In the genomic region with DNA sequence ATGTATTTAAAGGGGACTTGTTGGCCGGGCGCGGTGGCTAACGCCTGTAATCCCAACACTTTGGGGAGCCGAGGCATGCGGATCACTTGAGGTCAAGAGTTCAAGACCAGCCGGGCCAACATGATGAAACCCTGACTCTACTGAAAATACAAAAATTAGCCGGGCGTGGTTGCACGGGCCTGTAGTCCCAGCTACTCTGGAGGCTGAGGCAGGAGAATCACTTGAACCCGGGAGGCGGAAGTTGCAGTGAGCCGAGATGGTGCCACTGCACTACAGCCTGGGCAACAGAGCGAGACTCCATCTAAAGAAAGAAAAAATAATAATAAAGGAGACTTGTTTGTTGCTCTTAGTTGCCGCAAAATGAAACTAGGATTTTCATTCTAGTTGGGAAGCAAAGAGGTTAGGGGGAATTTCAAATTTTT, we compare ENCODE assay signal across 8 cellular contexts. TPM values are rescaled to one million over a fixed set of nuclear protein-coding genes. Genes with fewer than 3 reads are reported as not detected.
DNase-seq lines count a peak whose midpoint lies in the region; ATAC-seq and TF ChIP-seq lines count a peak whose summit lies in the region.
"Not testable (repeated sequence)": the region's sequence is repeated elsewhere in the genome, so short reads cannot be mapped to it uniquely, and the experiment has no call there.

No MANE protein-coding gene starts in this region.

- not testable (repeated sequence) for H2BK120ac ChIP-seq in H9 (ENCODE audit: low read depth, low read length, poor library complexity, severe bottlenecking)

- not testable (repeated sequence) for H4K8ac ChIP-seq in H9 (replicated peaks; ENCODE audit: insufficient read length, low read depth, low read length)

- H3K27me3 Mint-ChIP-seq in H9 (ENCODE audit: low read depth); activated naive CD4-positive, alpha-beta T cell treated with anti-CD3 and anti-CD28 coated beads for 36 hours (ENCODE audit: low read depth); naive B cell: not testable (repeated sequence)

- H3K27ac ChIP-seq in 22Rv1 = peak overlapping the region; percentile 78
- H3K27ac ChIP-seq in H9 (ENCODE audit: insufficient read length, low read depth, low read length) = not testable (repeated sequence)
- peak overlapping the region; percentile 89 for H3K27ac ChIP-seq in SJCRH30
- peak overlapping the region; percentile 83 to 96 for H3K27ac ChIP-seq in coronary artery
- H3K27ac ChIP-seq in heart left ventricle = peak overlapping the region; percentile 86 to 98 (median 95)
- peak overlapping the region in 19 of 21 experiments; percentile 71 to 97 (median 90) for H3K27ac ChIP-seq in skin epidermis

- not testable (repeated sequence) for H3K14ac ChIP-seq in H9 (ENCODE audit: insufficient read depth, low read length)

- not testable (repeated sequence) for H3K36me3 ChIP-seq in SJCRH30, heart left ventricle

- H3K79me2 ChIP-seq in H9 (ENCODE audit: insufficient read depth, low read length) = peaks cover 10% of the 10 kb centered on the region; the same call in 1 of the 2 replicates

- not testable (repeated sequence) for H3K23me2 ChIP-seq in H9 (ENCODE audit: insufficient read length, low read depth, low read length, poor library complexity, severe bottlenecking)

- not testable (repeated sequence) for H3K4me1 ChIP-seq in H9 (ENCODE audit: insufficient read depth, low read length); SJCRH30
- peaks cover 0 to 37% (median 18%) of the 10 kb centered on the region in 12 donors for H3K4me1 ChIP-seq in heart left ventricle

- not testable (repeated sequence) for H3K9ac ChIP-seq in H9 (ENCODE audit: extremely low read depth, insufficient read length, low read length)

- not testable (repeated sequence) for H3K9me3 Mint-ChIP-seq in H9; activated naive CD4-positive, alpha-beta T cell treated with anti-CD3 and anti-CD28 coated beads for 36 hours; naive B cell

- H2AFZ ChIP-seq in H9 (ENCODE audit: low read length) = not testable (repeated sequence)

- H3K36me3 Mint-ChIP-seq in H9 (ENCODE audit: insufficient read depth in 1 of 3, low read depth in 3 of 3); activated naive CD4-positive, alpha-beta T cell treated with anti-CD3 and anti-CD28 coated beads for 36 hours (ENCODE audit: low read depth); naive B cell: not testable (repeated sequence)

- intact Hi-C loops in activated naive CD4-positive, alpha-beta T cell treated with anti-CD3 and anti-CD28 coated beads for 36 hours (cut with micrococcal nuclease) = loop anchor here (1.0 to 10.0 kb wide), 3 partner anchors 172 to 917 kb away; a partner anchor contains a TSS
- intact Hi-C loops in heart left ventricle (cut with DNase I) = loop anchor here in 7 of 10 donors (2.0 to 10.0 kb wide), 9 partner anchors 21 to 167 kb away; a partner anchor contains a TSS

- H3K56ac ChIP-seq in H9 (ENCODE audit: insufficient read length, low read depth, low read length) = peak overlapping the region; percentile 39

- not testable (repeated sequence) for H3K4ac ChIP-seq in H9 (ENCODE audit: low read depth, low read length)

- not testable (repeated sequence) for DNase-seq in H9; SJCRH30; activated naive CD4-positive, alpha-beta T cell treated with anti-CD3 and anti-CD28 coated beads for 36 hours; coronary artery (ENCODE audit: low spot score); heart left ventricle; naive B cell

- not testable (repeated sequence) for H2AK5ac ChIP-seq in H9 (ENCODE audit: insufficient read length, low read length)

- CTCF ChIA-PET in activated naive CD4-positive, alpha-beta T cell treated with anti-CD3 and anti-CD28 coated beads for 36 hours (lab: Charles Lee) = interaction anchor here (1.1 to 1.2 kb wide), 2 partner anchors 21 to 44 kb away, joined by 4 to 5 read pairs; no protein-coding TSS in a partner anchor

- not testable (repeated sequence) for H3K27ac Mint-ChIP-seq in H9
- H3K27ac Mint-ChIP-seq in activated naive CD4-positive, alpha-beta T cell treated with anti-CD3 and anti-CD28 coated beads for 36 hours = peak overlapping the region; percentile 93
- peak overlapping the region; percentile 97 to 100 (median 99) for H3K27ac Mint-ChIP-seq in naive B cell

- H3K4me3 ChIP-seq in SJCRH30 (peak overlapping the region; percentile 87), coronary artery (peak overlapping the region; percentile 98), heart left ventricle (peak overlapping the region; percentile 65 to 99 (median 84)), skin epidermis (peak overlapping the region; percentile 51 to 91 (median 85))

- H3K23ac ChIP-seq in H9 (ENCODE audit: insufficient read length, low read depth, low read length) = not testable (repeated sequence)

- H2BK5ac ChIP-seq in H9 (ENCODE audit: insufficient read length, low read length) = not testable (repeated sequence)

- H2BK12ac ChIP-seq in H9 (ENCODE audit: insufficient read length, low read depth, low read length) = not testable (repeated sequence)

- H4K5ac ChIP-seq in H9 (ENCODE audit: insufficient read length, low read depth, low read length) = not testable (repeated sequence)

- H3K4me1 Mint-ChIP-seq in H9 = peaks cover 12 to 16% of the 10 kb centered on the region in 2 experiments
- peaks cover 36% of the 10 kb centered on the region for H3K4me1 Mint-ChIP-seq in activated naive CD4-positive, alpha-beta T cell treated with anti-CD3 and anti-CD28 coated beads for 36 hours (ENCODE audit: low read depth)
- H3K4me1 Mint-ChIP-seq in naive B cell = peaks cover 68 to 86% (median 85%) of the 10 kb centered on the region in 3 donors

- not testable (repeated sequence) for H3K79me1 ChIP-seq in H9 (ENCODE audit: insufficient read depth, low read depth, low read length, poor library complexity, severe bottlenecking)

- H4K91ac ChIP-seq in H9 (ENCODE audit: insufficient read length, low read depth, low read length) = not testable (repeated sequence)

- H3K27me3 ChIP-seq in H9 (ENCODE audit: insufficient read depth, low read length); SJCRH30; heart left ventricle: not testable (repeated sequence)

- ATAC-seq in heart left ventricle; naive B cell (ENCODE audit: low read depth in 2 of 2): not testable (repeated sequence)

- H2BK20ac ChIP-seq in H9 (ENCODE audit: low read depth, low read length, poor library complexity, severe bottlenecking) = not testable (repeated sequence)

- TF ChIP-seq POLR2A in heart left ventricle (IDR thresholded peaks at IDR 0.05) = not testable (repeated sequence)

- TF ChIP-seq CTCF in 22Rv1 (IDR thresholded peaks at IDR 0.05); H9 (conservative IDR thresholded peaks at IDR 0.05); coronary artery (IDR thresholded peaks at IDR 0.05); heart left ventricle (IDR thresholded peaks at IDR 0.05): not testable (repeated sequence)

- peak overlapping the region; percentile 48 for H3K4me2 ChIP-seq in H9 (ENCODE audit: insufficient read depth, insufficient read length, low read length)

- H2BK15ac ChIP-seq in H9 (ENCODE audit: low read depth, low read length) = not testable (repeated sequence)

- H3K4me3 Mint-ChIP-seq in H9 (peak overlapping the region; percentile 77 to 94; a peak in 4 of 5 replicates), naive B cell (peak overlapping the region; percentile 89 to 100 (median 100))
- peak overlapping the region; percentile 91 for H3K4me3 Mint-ChIP-seq in activated naive CD4-positive, alpha-beta T cell treated with anti-CD3 and anti-CD28 coated beads for 36 hours

- WGBS in H9 (ENCODE audit: extremely low coverage, insufficient read length, low lambda C conversion rate) = no CpG with 5 or more reads among the region's 15 CpGs
- WGBS in heart left ventricle, 4 donors = 35 to 44% (median 40%) methylated on average over 15 of the region's 15 CpGs

- not testable (repeated sequence) for H4K20me1 ChIP-seq in H9 (ENCODE audit: control insufficient read depth, insufficient read depth, insufficient read length)

- H3K9me3 ChIP-seq in H9 (ENCODE audit: control insufficient read depth, low read depth, low read length); SJCRH30 (replicated peaks); heart left ventricle: not testable (repeated sequence)

- not testable (repeated sequence) for H3K18ac ChIP-seq in H9 (ENCODE audit: insufficient read length, low read depth, low read length)

- not testable (repeated sequence) for H3T11ph ChIP-seq in H9 (ENCODE audit: low read length)

RNA-seq across cellular contexts. Expression of a gene that starts 22.5 kb away (rescaled TPM):
- total RNA-seq in H9 (2021) (41.6 and 50.2 TPM in 2 replicates), heart left ventricle (100 to 1,000 TPM in 5 of 9 donors, 10 to 100 TPM in 4; 41.3 to 125 (median 101) TPM)
- 21.9 and 26.1 TPM in 2 replicates for total RNA-seq in SJCRH30 (2014; rRNA removed; shearing (Covaris generic))
- 10 to 100 TPM; 21.0 to 25.8 TPM for total RNA-seq in activated naive CD4-positive, alpha-beta T cell treated with anti-CD3 and anti-CD28 coated beads for 36 hours
- polyA plus RNA-seq in heart left ventricle (10 to 100 TPM; 45.1 to 51.6 TPM), naive B cell (ENCODE audit: low read depth in 6 of 6) (10 to 100 TPM; 10.9 to 28.0 (median 15.6) TPM)
